ENCODE assay signal across 23 cellular contexts in genomic region chr19:3667766-3668165, GRCh38. TPM values are rescaled to one million over a fixed set of nuclear protein-coding genes. Genes with fewer than 3 reads are reported as not detected.
DNase-seq lines count a peak whose midpoint lies in the region; ATAC-seq and TF ChIP-seq lines count a peak whose summit lies in the region.
"Had no signal": no experiment of that assay in that cellular context is flagged by ENCODE, and none has a peak within 500 bp of the region (broad histone marks: within the 10 kb centered on the region; RNA-seq: fewer than 3 reads in every experiment).

No MANE protein-coding gene starts in this region.

- intact Hi-C loops in cardiac septum (cut with DNase I) = loop anchor here (2.0 to 5.0 kb wide), 2 partner anchors 33 to 540 kb away; partner anchors contain the start of gene PIP5K1C
- intact Hi-C loops in esophagus muscularis mucosa (cut with DNase I) = no loop called here
- intact Hi-C loops in prostate gland (cut with DNase I) = no loop called here
- intact Hi-C loops in uterus (cut with DNase I; ENCODE audit: low total_unique reads) = loop anchor here (2.0 kb wide), 1 partner anchor 33 kb away; the partner anchor contains the start of gene PIP5K1C

- H3K4me3 ChIP-seq in right atrium auricular region = no peak overlapping the region
- H3K4me3 ChIP-seq in esophagus muscularis mucosa = peak overlapping the region in 2 of 4 donors; percentile 7 to 51
- no peak overlapping the region for H3K4me3 ChIP-seq in prostate gland
- no peak overlapping the region for H3K4me3 ChIP-seq in uterus
- H3K4me3 ChIP-seq: BLaER1 treated with 17β-estradiol and CSF1 and Interleukin-3, amounts not matched to agents 10 nM and 100 nM; body of pancreas; SK-N-MC had no signal

- H3K27me3 ChIP-seq in right atrium auricular region = no peaks in the 10 kb centered on the region
- H3K27me3 ChIP-seq in esophagus muscularis mucosa = no peaks in the 10 kb centered on the region
- H3K27me3 ChIP-seq in prostate gland (replicated peaks; ENCODE audit: insufficient read depth) = no peaks in the 10 kb centered on the region
- no peaks in the 10 kb centered on the region for H3K27me3 ChIP-seq in uterus
- H3K27me3 ChIP-seq: body of pancreas had no signal

- H3K9me3 ChIP-seq in right atrium auricular region (no peaks in the 10 kb centered on the region), esophagus muscularis mucosa (no peaks in the 10 kb centered on the region), prostate gland (no peaks in the 10 kb centered on the region), uterus (no peaks in the 10 kb centered on the region)
- H3K9me3 ChIP-seq: BLaER1 treated with 17β-estradiol and CSF1 and Interleukin-3, amounts not matched to agents 10 nM and 100 nM; body of pancreas had no signal

- peaks cover 4% of the 10 kb centered on the region for H3K36me3 Mint-ChIP-seq in activated CD8-positive, alpha-beta memory T cell treated with anti-CD3 and anti-CD28 coated beads, Interleukin-2, amount 10 ng/mL, durations not matched to agents 7 days and 5 days
- H3K36me3 Mint-ChIP-seq: activated naive CD8-positive, alpha-beta T cell treated with anti-CD3 and anti-CD28 coated beads for 36 hours had no signal

- no peaks in the 10 kb centered on the region for H3K9me3 Mint-ChIP-seq in activated CD8-positive, alpha-beta memory T cell treated with anti-CD3 and anti-CD28 coated beads, Interleukin-2, amount 10 ng/mL, durations not matched to agents 7 days and 5 days (ENCODE audit: low read depth)
- H3K9me3 Mint-ChIP-seq: activated naive CD8-positive, alpha-beta T cell treated with anti-CD3 and anti-CD28 coated beads for 36 hours; activated T-helper 2 cell treated with anti-CD3 and anti-CD28 coated beads, Interferon-gamma antibody, Interleukin-2, Interleukin-4, amounts not matched to agents 10 μg/mL and 5 μg/mL and 100 μg/mL, durations not matched to agents 14 hours and 24 hours and 36 hours had no signal

- no peak for TF ChIP-seq POLR2A in esophagus muscularis mucosa (IDR thresholded peaks at IDR 0.05; ENCODE audit: low read depth)
- TF ChIP-seq POLR2A in prostate gland (IDR thresholded peaks at IDR 0.05) = no peak
- TF ChIP-seq POLR2A in uterus (IDR thresholded peaks at IDR 0.05) = no peak

- DNase-seq in right atrium auricular region (ENCODE audit: low spot score) (no peak), cardiac septum (ENCODE audit: low spot score) (no peak), esophagus muscularis mucosa (ENCODE audit: extremely low spot score) (no peak), prostate gland (ENCODE audit: low spot score) (no peak), uterus (no peak), NCI-H524 treated with DMSO at 0.1 percent for 48 hours (lab: John Stamatoyannopoulos, UW) (no peak)
- DNase-seq in activated CD8-positive, alpha-beta memory T cell treated with anti-CD3 and anti-CD28 coated beads, Interleukin-2, amount 10 ng/mL, durations not matched to agents 7 days and 5 days = no peak
- DNase-seq: activated CD4-positive, alpha-beta T cell treated with anti-CD3 and anti-CD28 coated beads, Interleukin-2, amount 50 U/mL, for 1 hour; activated CD8-positive, alpha-beta memory T cell treated with anti-CD3 and anti-CD28 coated beads, Interleukin-2, amount 50 U/mL, for 4 hours; activated naive CD8-positive, alpha-beta T cell treated with anti-CD3 and anti-CD28 coated beads for 36 hours; body of pancreas; NCI-H1417; NCI-H2107; NCI-H510A treated with DMSO at 0.1 percent for 48 hours; stimulated activated CD4-positive, alpha-beta T cell treated with anti-CD3 and anti-CD28 coated beads, Interleukin-12 subunit alpha, Interleukin-12 subunit beta, amount 100 ng/mL, for 4 hours; T-helper 17 cell had no signal

- CTCF ChIA-PET in activated CD8-positive, alpha-beta memory T cell treated with anti-CD3 and anti-CD28 coated beads, Interleukin-2, amount 10 ng/mL, durations not matched to agents 7 days and 5 days (lab: Charles Lee) = interaction anchor here (1.2 to 3.0 kb wide), 7 partner anchors 19 to 49 kb away, joined by 3 to 19 read pairs (median 8); partner anchors contain the start of gene PIP5K1C

- H3K4me1 ChIP-seq in right atrium auricular region (peaks cover 0 to 71% of the 10 kb centered on the region in 2 donors), esophagus muscularis mucosa (peaks cover 61 to 75% (median 74%) of the 10 kb centered on the region in 4 donors), prostate gland (replicated peaks) (no peaks in the 10 kb centered on the region), uterus (peaks cover 13 to 38% of the 10 kb centered on the region in 2 donors)

- ATAC-seq in GM21447 (IDR thresholded peaks at IDR 0.05; ENCODE audit: unreplicated experiment) = no peak
- no peak for ATAC-seq in activated CD8-positive, alpha-beta memory T cell treated with anti-CD3 and anti-CD28 coated beads, Interleukin-2, amount 10 ng/mL, durations not matched to agents 7 days and 5 days
- ATAC-seq: body of pancreas, T-helper 17 cell had no signal

- H3K4me3 Mint-ChIP-seq in activated CD8-positive, alpha-beta memory T cell treated with anti-CD3 and anti-CD28 coated beads, Interleukin-2, amount 10 ng/mL, durations not matched to agents 7 days and 5 days = no peak overlapping the region
- H3K4me3 Mint-ChIP-seq: activated naive CD8-positive, alpha-beta T cell treated with anti-CD3 and anti-CD28 coated beads for 36 hours; T-helper 17 cell had no signal

- no peak overlapping the region for H3K27ac Mint-ChIP-seq in activated CD8-positive, alpha-beta memory T cell treated with anti-CD3 and anti-CD28 coated beads, Interleukin-2, amount 10 ng/mL, durations not matched to agents 7 days and 5 days
- H3K27ac Mint-ChIP-seq: activated naive CD8-positive, alpha-beta T cell treated with anti-CD3 and anti-CD28 coated beads for 36 hours; activated T-helper 2 cell treated with anti-CD3 and anti-CD28 coated beads, Interferon-gamma antibody, Interleukin-2, Interleukin-4, amounts not matched to agents 10 μg/mL and 5 μg/mL and 100 μg/mL, durations not matched to agents 14 hours and 24 hours and 36 hours; T-helper 17 cell had no signal

- H3K27me3 Mint-ChIP-seq in activated CD8-positive, alpha-beta memory T cell treated with anti-CD3 and anti-CD28 coated beads, Interleukin-2, amount 10 ng/mL, durations not matched to agents 7 days and 5 days = no peaks in the 10 kb centered on the region
- H3K27me3 Mint-ChIP-seq: activated naive CD8-positive, alpha-beta T cell treated with anti-CD3 and anti-CD28 coated beads for 36 hours; T-helper 17 cell had no signal

- WGBS in esophagus muscularis mucosa = no CpG with 5 or more reads among the region's 17 CpGs
- 75% methylated on average over 17 of the region's 17 CpGs for WGBS in prostate gland

- H3K27ac ChIP-seq in right atrium auricular region (peak overlapping the region; percentile 96 to 99), esophagus muscularis mucosa (replicated peaks in 1 of 4) (peak overlapping the region; percentile 93 to 100 (median 97)), prostate gland (peak overlapping the region; percentile 86 to 96), uterus (peak overlapping the region; percentile 95 to 98)
- H3K27ac ChIP-seq: BLaER1 treated with 17β-estradiol and CSF1 and Interleukin-3, amounts not matched to agents 10 nM and 100 nM; body of pancreas; HL-60; SK-N-MC had no signal

- H3K4me1 Mint-ChIP-seq in activated CD8-positive, alpha-beta memory T cell treated with anti-CD3 and anti-CD28 coated beads, Interleukin-2, amount 10 ng/mL, durations not matched to agents 7 days and 5 days = peaks cover 35% of the 10 kb centered on the region

- peaks cover 36% of the 10 kb centered on the region for H3K36me3 ChIP-seq in right atrium auricular region
- H3K36me3 ChIP-seq in esophagus muscularis mucosa = peaks cover 27 to 46% (median 38%) of the 10 kb centered on the region in 4 donors
- H3K36me3 ChIP-seq in prostate gland = no peaks in the 10 kb centered on the region
- H3K36me3 ChIP-seq in uterus = no peaks in the 10 kb centered on the region

- TF ChIP-seq CTCF in right atrium auricular region (IDR thresholded peaks at IDR 0.05) (no peak), esophagus muscularis mucosa (IDR thresholded peaks at IDR 0.05) (no peak), prostate gland (IDR thresholded peaks at IDR 0.05) (no peak), uterus (IDR thresholded peaks at IDR 0.05) (no peak)

- TF ChIP-seq EP300 in esophagus muscularis mucosa (IDR thresholded peaks at IDR 0.05) = no peak

RNA-seq across cellular contexts. Expression of gene PIP5K1C, which starts 32.5 kb away (rescaled TPM):
- total RNA-seq in right atrium auricular region (10 to 100 TPM; 31.3 to 45.8 TPM), cardiac septum (38.2 TPM), esophagus muscularis mucosa (100 to 1,000 TPM in 2 of 4 donors, 10 to 100 TPM in 2; 73.2 to 180 (median 99.9) TPM), prostate gland (10 to 100 TPM; 34.3 to 75.5 TPM), uterus (10 to 100 TPM in 3 of 4 donors, 1 to 10 TPM in 1; 6.2 to 77.5 (median 33.2) TPM)
- total RNA-seq in activated CD8-positive, alpha-beta memory T cell treated with anti-CD3 and anti-CD28 coated beads, Interleukin-2, amount 10 ng/mL, durations not matched to agents 7 days and 5 days = 10 to 100 TPM; 23.9 to 37.7 TPM

RNA-seq across cellular contexts. Expression of gene TJP3, which starts 40.4 kb away (rescaled TPM):
- total RNA-seq in right atrium auricular region (1 to 10 TPM in 1 of 2 donors, not detected in 1; 1.1 TPM), cardiac septum (not detected), esophagus muscularis mucosa (1 to 10 TPM in 1 of 4 donors, under 1 TPM in 2, not detected in 1; 0.06 to 4.2 (median 0.17) TPM), prostate gland (10 to 100 TPM; 14.6 to 17.8 TPM), uterus (1 to 10 TPM in 3 of 4 donors, under 1 TPM in 1; 0.37 to 7.4 (median 3.9) TPM)
- total RNA-seq in activated CD8-positive, alpha-beta memory T cell treated with anti-CD3 and anti-CD28 coated beads, Interleukin-2, amount 10 ng/mL, durations not matched to agents 7 days and 5 days = 1 to 10 TPM; 1.0 to 1.3 TPM
- total RNA-seq: IMR-90, pulmonary artery endothelial cell had no signal

RNA-seq across cellular contexts. Expression of gene CACTIN, which starts 41.2 kb away (rescaled TPM):
- total RNA-seq in right atrium auricular region = 10 to 100 TPM; 11.2 to 22.8 TPM
- 10.7 TPM for total RNA-seq in cardiac septum
- 10 to 100 TPM; 28.7 to 45.0 (median 34.2) TPM for total RNA-seq in esophagus muscularis mucosa
- 10 to 100 TPM; 38.2 to 52.8 TPM for total RNA-seq in prostate gland
- total RNA-seq in uterus = 10 to 100 TPM in 3 of 4 donors, 1 to 10 TPM in 1; 6.8 to 28.4 (median 20.7) TPM
- total RNA-seq in activated CD8-positive, alpha-beta memory T cell treated with anti-CD3 and anti-CD28 coated beads, Interleukin-2, amount 10 ng/mL, durations not matched to agents 7 days and 5 days = 10 to 100 TPM; 33.4 to 33.7 TPM

Comparison
In these comparisons a context has a peak if more than half of its experiments do, and no peak if none do; other contexts are left out.
1. intact Hi-C loops: an anchor here in cardiac septum (2.0 to 5.0 kb wide) and uterus (2.0 kb wide); none called in esophagus muscularis mucosa and prostate gland.